Comparison of ENCODE assay signal across 20 cellular contexts in genomic region chr5:78816143-78816765, GRCh38.
DNase-seq lines count a peak whose midpoint lies in the region; ATAC-seq, FAIRE-seq and TF ChIP-seq lines count a peak whose summit lies in the region.
"Had no signal": no experiment of that assay in that cellular context is flagged by ENCODE, and none has a peak within 500 bp of the region (broad histone marks: within the 10 kb centered on the region; RNA-seq: fewer than 3 reads in every experiment).

No MANE protein-coding gene starts in this region.

- no peaks in the 10 kb centered on the region for H3K4me1 ChIP-seq in A549
- H3K4me1 ChIP-seq in osteoblast (ENCODE audit: insufficient read depth, low read length): no peaks in the 10 kb centered on the region

- H3K9me3 ChIP-seq in A549: no peaks in the 10 kb centered on the region
- no peaks in the 10 kb centered on the region for H3K9me3 ChIP-seq in osteoblast (ENCODE audit: low read depth, low read length)
- H3K9me3 ChIP-seq: BE2C had no signal

- H3K36me3 ChIP-seq in osteoblast (ENCODE audit: insufficient read depth, low read length): no peaks in the 10 kb centered on the region
- H3K36me3 ChIP-seq: BE2C had no signal

- no peaks in the 10 kb centered on the region for H3K79me2 ChIP-seq in osteoblast (ENCODE audit: insufficient read depth, low read length)

- CTCF ChIA-PET in A549 (lab: Yijun Ruan, JAX): interaction anchor here (0.6 kb wide), 1 partner anchor 259 kb away, joined by 3 read pairs; no protein-coding TSS in a partner anchor

- H3K27me3 ChIP-seq in osteoblast (ENCODE audit: insufficient read depth, low read length): no peaks in the 10 kb centered on the region
- H3K27me3 ChIP-seq: BE2C had no signal

- H3K27ac ChIP-seq in A549: no peak overlapping the region
- H3K27ac ChIP-seq in osteoblast (ENCODE audit: low read depth, low read length): no peak overlapping the region
- H3K27ac ChIP-seq: GM23248, HL-60 had no signal

- FAIRE-seq in A549 (lab: Jason Lieb, UNC): no peak
- FAIRE-seq: A204.1, GM12878 had no signal

- DNase-seq in A549 (ENCODE audit: low read depth in 1 of 2, low spot score in 1 of 2) (no peak), HT1080 (ENCODE audit: low read depth) (peak; percentile 27), glomerular visceral epithelial cell (ENCODE audit: extremely low spot score) (peak; percentile 42), osteoblast (ENCODE audit: insufficient read length, low spot score, missing footprints) (peak; percentile 47), hepatic stellate cell (ENCODE audit: low spot score) (no peak)
- DNase-seq in effector CD8-positive, alpha-beta T cell (lab: John Stamatoyannopoulos, UW): no peak
- DNase-seq: BE2C, GM23248, H9, MV-4-11, NCI-H1694, NCI-H2081 treated with DMSO at 0.1 percent for 48 hours, NCI-H2171 treated with DMSO at 0.1 percent for 48 hours, NCI-H524 treated with DMSO at 0.1 percent for 48 hours, NCI-H82 had no signal

- H3K4me3 ChIP-seq in A549 (no peak overlapping the region), osteoblast (ENCODE audit: insufficient read depth, low read length) (no peak overlapping the region)
- H3K4me3 ChIP-seq: GM12878, GM23248 had no signal

- POLR2A ChIA-PET in A549 (lab: Yijun Ruan, JAX): no interaction called here

- TF ChIP-seq EP300 in A549 (IDR thresholded peaks at IDR 0.05): no peak

- no peak for TF ChIP-seq CTCF in A549 (IDR thresholded peaks at IDR 0.05)
- no peak for TF ChIP-seq CTCF in osteoblast (IDR thresholded peaks at IDR 0.05; ENCODE audit: extremely low read depth, low read depth, low read length)

- no peak for TF ChIP-seq RAD21 in A549 (conservative IDR thresholded peaks at IDR 0.05 in 1 of 2, IDR thresholded peaks at IDR 0.05 in 1 of 2)

- H2AFZ ChIP-seq in osteoblast (ENCODE audit: low read length): no peak overlapping the region
- H2AFZ ChIP-seq: GM23248 had no signal

- ATAC-seq in A549 (no peak), GM18868 (IDR thresholded peaks at IDR 0.05; ENCODE audit: unreplicated experiment) (no peak)
- ATAC-seq: GM12878, Panc1 had no signal

- H3K4me2 ChIP-seq in A549 (no peak overlapping the region), osteoblast (ENCODE audit: insufficient read depth, low read length) (no peak overlapping the region)

- no peaks in the 10 kb centered on the region for H4K20me1 ChIP-seq in osteoblast (ENCODE audit: insufficient read depth, low read length)

- 95% methylated on average over 3 of the region's 3 CpGs for WGBS in A549 (ENCODE audit: missing lambda C conversion rate)

- no peak for TF ChIP-seq POLR2A in A549 (IDR thresholded peaks at IDR 0.05; ENCODE audit: low read length)

TF ChIP-seq in A549, 52 proteins besides CTCF, POLR2A, EP300 and RAD21:
- TF ChIP-seq MAFK (IDR thresholded peaks at IDR 0.05; ENCODE audit: partially characterized antibody) (peak; percentile 72), ZNF302 (CRISPR knock-in tag; IDR thresholded peaks at IDR 0.05) (no peak), TFCP2L1 (CRISPR knock-in tag; IDR thresholded peaks at IDR 0.05) (no peak)

Comparison
In these comparisons a context has a peak if more than half of its experiments do, and no peak if none do; other contexts are left out.
1. DNase-seq: peak in HT1080 (single experiment), glomerular visceral epithelial cell (single experiment) and osteoblast (single experiment); none in A549 (0 of 2), hepatic stellate cell (single experiment) and effector CD8-positive, alpha-beta T cell (single experiment).